1 cellular context compared by ENCODE assay signal in genomic region chr1:173476664-173477285, GRCh38.
TF ChIP-seq lines count a peak whose summit lies in the region.

No MANE protein-coding gene starts in this region.

TF ChIP-seq in K562, 482 proteins besides CTCF, POLR2A, EP300 and RAD21 (continued from another document and continues in another):
- no peak for TF ChIP-seq ZNF407 (IDR thresholded peaks at IDR 0.05; ENCODE audit: low read depth)
- TF ChIP-seq ZNF140 (CRISPR knock-in tag; IDR thresholded peaks at IDR 0.05): no peak
- TF ChIP-seq CEBPB (tag; IDR thresholded peaks at IDR 0.05): peak; percentile 82
- TF ChIP-seq RB1 (IDR thresholded peaks at IDR 0.05; ENCODE audit: low read depth): peak; percentile 73
- TF ChIP-seq USF2 (CRISPR knock-in tag; IDR thresholded peaks at IDR 0.05): peak; percentile 99
- TF ChIP-seq MTA1 (IDR thresholded peaks at IDR 0.05; ENCODE audit: borderline replicate concordance): peak; percentile 91
- peak; percentile 50 for TF ChIP-seq MEIS2 (IDR thresholded peaks at IDR 0.05; ENCODE audit: partially characterized antibody)
- TF ChIP-seq ARID3A (IDR thresholded peaks at IDR 0.05; ENCODE audit: borderline replicate concordance, low read depth, low read length): no peak
- TF ChIP-seq ZNF780A (CRISPR knock-in tag; IDR thresholded peaks at IDR 0.05): no peak
- no peak for TF ChIP-seq HMGN3 (IDR thresholded peaks at IDR 0.05; ENCODE audit: borderline replicate concordance, extremely low read depth, insufficient read length, low read depth, low read length)
- no peak; a peak in 1 of 4 replicates for TF ChIP-seq NONO (IDR thresholded peaks at IDR 0.05; ENCODE audit: low read depth in 2 of 2, low read length in 1 of 2)
- TF ChIP-seq ZNF830 (CRISPR knock-in tag; IDR thresholded peaks at IDR 0.05): 0 out of 2 replicates have a peak, but pooled peaks have one; percentile 71
- TF ChIP-seq RNF2 (IDR thresholded peaks at IDR 0.05): no peak; the same call in 1 of the 2 replicates
- no peak for TF ChIP-seq BCL6 (CRISPR knock-in tag; IDR thresholded peaks at IDR 0.05)
- peak; percentile 77; the same call in 1 of the 2 replicates for TF ChIP-seq ZNF589 (CRISPR knock-in tag; IDR thresholded peaks at IDR 0.05; ENCODE audit: low read depth)
- peak; percentile 51; the same call in 1 of the 2 replicates for TF ChIP-seq CEBPG (CRISPR knock-in tag; IDR thresholded peaks at IDR 0.05)
- peak; percentile 24 to 61; a peak in 2 of 4 replicates for TF ChIP-seq CEBPG (tag; conservative IDR thresholded peaks at IDR 0.05 in 1 of 2, IDR thresholded peaks at IDR 0.05 in 1 of 2)
- TF ChIP-seq HDAC8 (tag; IDR thresholded peaks at IDR 0.05): peak; percentile 82
- peak; percentile 79; the same call in 1 of the 2 replicates for TF ChIP-seq MITF (IDR thresholded peaks at IDR 0.05)
- TF ChIP-seq NR2C2 (CRISPR knock-in tag; IDR thresholded peaks at IDR 0.05): no peak
- TF ChIP-seq NR2C2 (tag; IDR thresholded peaks at IDR 0.05): peak; percentile 59
- no peak for TF ChIP-seq DPF2 (IDR thresholded peaks at IDR 0.05)
- no peak for TF ChIP-seq HNRNPL (IDR thresholded peaks at IDR 0.05; ENCODE audit: low read depth, low read length)
- TF ChIP-seq MAFF (IDR thresholded peaks at IDR 0.05; ENCODE audit: low read length): no peak
- TF ChIP-seq ASH1L (IDR thresholded peaks at IDR 0.05; ENCODE audit: borderline replicate concordance, low read depth, partially characterized antibody): no peak
- TF ChIP-seq NR2C1 (IDR thresholded peaks at IDR 0.05): no peak
- peak; percentile 30; the same call in 1 of the 2 replicates for TF ChIP-seq NR2C1 (tag; IDR thresholded peaks at IDR 0.05)
- peak; percentile 82 for TF ChIP-seq REST (CRISPR knock-in tag; IDR thresholded peaks at IDR 0.05; ENCODE audit: low read depth)
- peak; percentile 63 to 67 for TF ChIP-seq E2F6 (IDR thresholded peaks at IDR 0.05; ENCODE audit: borderline replicate concordance in 1 of 2, extremely low read depth in 1 of 2, insufficient read depth in 1 of 2, insufficient read length in 1 of 2, low read depth in 1 of 2, low read length in 1 of 2, poor library complexity in 1 of 2, severe bottlenecking in 1 of 2)
- no peak for TF ChIP-seq SP2 (IDR thresholded peaks at IDR 0.05; ENCODE audit: extremely low read depth, low read depth, low read length, poor library complexity, severe bottlenecking)
- no peak for TF ChIP-seq FOXJ2 (tag; IDR thresholded peaks at IDR 0.05)
- TF ChIP-seq ZKSCAN1 (IDR thresholded peaks at IDR 0.05; ENCODE audit: low read depth, low read length): peak; percentile 14; the same call in 1 of the 2 replicates
- no peak for TF ChIP-seq CBX8 (IDR thresholded peaks at IDR 0.05; ENCODE audit: borderline replicate concordance, extremely low read depth, low read depth, low read length, poor library complexity, severe bottlenecking)
- peak; percentile 52; the same call in 1 of the 2 replicates for TF ChIP-seq ZNF232 (CRISPR knock-in tag; IDR thresholded peaks at IDR 0.05)
- TF ChIP-seq PATZ1 (CRISPR knock-in tag; IDR thresholded peaks at IDR 0.05; ENCODE audit: borderline replicate concordance): no peak; the same call in 1 of the 2 replicates
- TF ChIP-seq ELF4 (CRISPR knock-in tag; IDR thresholded peaks at IDR 0.05): no peak
- peak; percentile 8; the same call in 1 of the 2 replicates for TF ChIP-seq ZNF311 (CRISPR knock-in tag; IDR thresholded peaks at IDR 0.05)
- TF ChIP-seq RCOR1 (IDR thresholded peaks at IDR 0.05; ENCODE audit: borderline replicate concordance in 1 of 2, low read depth in 2 of 2, low read length in 2 of 2): peak in 1 of 2 experiments; percentile 78; a peak in 1 of 4 replicates
- TF ChIP-seq RBM39 (optimal IDR thresholded peaks at IDR 0.05; ENCODE audit: low read depth, low read length): no peak
- TF ChIP-seq CTCFL (IDR thresholded peaks at IDR 0.05; ENCODE audit: borderline replicate concordance, insufficient read depth, low read depth, low read length, poor library complexity, severe bottlenecking): no peak
